ENCODE assay signal across 16 cellular contexts in genomic region chr2:164882276-164882675, GRCh38. TPM values are rescaled to one million over a fixed set of nuclear protein-coding genes. Genes with fewer than 3 reads are reported as not detected.
DNase-seq lines count a peak whose midpoint lies in the region; ATAC-seq and TF ChIP-seq lines count a peak whose summit lies in the region.
"Had no signal": no experiment of that assay in that cellular context is flagged by ENCODE, and none has a peak within 500 bp of the region (broad histone marks: within the 10 kb centered on the region; RNA-seq: fewer than 3 reads in every experiment).

No MANE protein-coding gene starts in this region.

- H3K79me2 ChIP-seq in hepatocyte, result no peaks in the 10 kb centered on the region

- H3K9me3 Mint-ChIP-seq in glutamatergic neuron (ENCODE audit: unreplicated experiment), result no peaks in the 10 kb centered on the region
- H3K9me3 Mint-ChIP-seq in natural killer cell treated with Interleukin-12 subunit alpha and Interleukin-12 subunit beta and Interleukin-15 and Interleukin-18, amount 100 ng/mL, for 72 hours, result peaks cover 2% of the 10 kb centered on the region
- H3K9me3 Mint-ChIP-seq: GM23338 had no signal

- H3K4me2 ChIP-seq in hepatocyte, result no peak overlapping the region
- H3K4me2 ChIP-seq: GM23338 had no signal

- H3K9me3 ChIP-seq in hepatocyte (ENCODE audit: low read depth), result no peaks in the 10 kb centered on the region
- H3K9me3 ChIP-seq in sigmoid colon, result no peaks in the 10 kb centered on the region

- no peak overlapping the region for H3K4me3 Mint-ChIP-seq in glutamatergic neuron (ENCODE audit: unreplicated experiment)
- no peak overlapping the region for H3K4me3 Mint-ChIP-seq in natural killer cell treated with Interleukin-12 subunit alpha and Interleukin-12 subunit beta and Interleukin-15 and Interleukin-18, amount 100 ng/mL, for 72 hours
- H3K4me3 Mint-ChIP-seq: B cell; CD4-positive, alpha-beta memory T cell; GM23338 had no signal

- H3K9me2 ChIP-seq in hepatocyte (replicated peaks; ENCODE audit: insufficient read depth), result no peaks in the 10 kb centered on the region

- H3K4me3 ChIP-seq in hepatocyte (no peak overlapping the region), sigmoid colon (no peak overlapping the region)
- H3K4me3 ChIP-seq: GM23338 had no signal

- no peaks in the 10 kb centered on the region for H3K36me3 ChIP-seq in hepatocyte (replicated peaks; ENCODE audit: insufficient read depth, low read depth)
- H3K36me3 ChIP-seq in sigmoid colon, result no peaks in the 10 kb centered on the region

- WGBS in hepatocyte (ENCODE audit: low lambda C conversion rate, missing lambda C conversion rate), result 91% methylated on average over 9 of the region's 9 CpGs
- WGBS in sigmoid colon, 2 donors, result 78 to 89% methylated on average over 9 of the region's 9 CpGs

- TF ChIP-seq POLR2A in sigmoid colon (IDR thresholded peaks at IDR 0.05), result no peak

- peak; percentile 26 for DNase-seq in EH (ENCODE audit: low read depth)
- DNase-seq in amniotic epithelial cell (ENCODE audit: low read depth), result peak; percentile 53
- DNase-seq in hepatocyte (ENCODE audit: low spot score), result no peak
- no peak for DNase-seq in sigmoid colon
- DNase-seq in glutamatergic neuron, result no peak
- no peak for DNase-seq in natural killer cell treated with Interleukin-12 subunit alpha and Interleukin-12 subunit beta and Interleukin-15 and Interleukin-18, amount 100 ng/mL, for 72 hours (ENCODE audit: low spot score)
- DNase-seq: CD4-positive, alpha-beta memory T cell; Karpas-422; NCI-H1417 treated with DMSO at 0.1 percent for 48 hours; NCI-H2029; NCI-H2171 treated with DMSO at 0.1 percent for 48 hours; NCI-H82; SHP77 treated with DMSO at 0.1 percent for 48 hours had no signal

- H3K4me1 Mint-ChIP-seq in glutamatergic neuron (ENCODE audit: low read depth, unreplicated experiment), result no peaks in the 10 kb centered on the region
- H3K4me1 Mint-ChIP-seq in natural killer cell treated with Interleukin-12 subunit alpha and Interleukin-12 subunit beta and Interleukin-15 and Interleukin-18, amount 100 ng/mL, for 72 hours (ENCODE audit: low read depth in 2 of 2), result no peaks in the 10 kb centered on the region
- H3K4me1 Mint-ChIP-seq: CD4-positive, alpha-beta memory T cell had no signal

- H3K27ac ChIP-seq in hepatocyte (peak overlapping the region; percentile 29), sigmoid colon (peak overlapping the region in 3 of 4 donors; percentile 25 to 46 (median 38))

- no peak for TF ChIP-seq EP300 in sigmoid colon (IDR thresholded peaks at IDR 0.05)

- no peaks in the 10 kb centered on the region for H3K27me3 Mint-ChIP-seq in glutamatergic neuron (ENCODE audit: unreplicated experiment)
- no peaks in the 10 kb centered on the region for H3K27me3 Mint-ChIP-seq in natural killer cell treated with Interleukin-12 subunit alpha and Interleukin-12 subunit beta and Interleukin-15 and Interleukin-18, amount 100 ng/mL, for 72 hours
- H3K27me3 Mint-ChIP-seq: B cell; CD4-positive, alpha-beta memory T cell had no signal

- ATAC-seq in HG03045 (IDR thresholded peaks at IDR 0.05; ENCODE audit: unreplicated experiment), result no peak
- ATAC-seq in natural killer cell treated with Interleukin-12 subunit alpha and Interleukin-12 subunit beta and Interleukin-15 and Interleukin-18, amount 100 ng/mL, for 72 hours, result no peak
- ATAC-seq: GM23338 had no signal

- H2AFZ ChIP-seq in hepatocyte, result no peak overlapping the region

- H3K36me3 Mint-ChIP-seq in glutamatergic neuron (ENCODE audit: unreplicated experiment), result no peaks in the 10 kb centered on the region
- no peaks in the 10 kb centered on the region for H3K36me3 Mint-ChIP-seq in natural killer cell treated with Interleukin-12 subunit alpha and Interleukin-12 subunit beta and Interleukin-15 and Interleukin-18, amount 100 ng/mL, for 72 hours
- H3K36me3 Mint-ChIP-seq: CD4-positive, alpha-beta memory T cell had no signal

- H3K27ac Mint-ChIP-seq in glutamatergic neuron (ENCODE audit: unreplicated experiment), result no peak overlapping the region
- no peak overlapping the region for H3K27ac Mint-ChIP-seq in natural killer cell treated with Interleukin-12 subunit alpha and Interleukin-12 subunit beta and Interleukin-15 and Interleukin-18, amount 100 ng/mL, for 72 hours
- H3K27ac Mint-ChIP-seq: CD4-positive, alpha-beta memory T cell; GM23338 had no signal

- H4K20me1 ChIP-seq in hepatocyte (ENCODE audit: insufficient read depth, poor library complexity, severe bottlenecking), result no peaks in the 10 kb centered on the region

- TF ChIP-seq CTCF in hepatocyte (IDR thresholded peaks at IDR 0.05; ENCODE audit: poor library complexity) (no peak), sigmoid colon (IDR thresholded peaks at IDR 0.05) (no peak), glutamatergic neuron (IDR thresholded peaks at IDR 0.05; ENCODE audit: partially characterized antibody, unreplicated experiment) (no peak)

- H3K4me1 ChIP-seq in hepatocyte (ENCODE audit: insufficient read depth), result peaks cover 2% of the 10 kb centered on the region
- peaks cover 0 to 30% (median 11%) of the 10 kb centered on the region in 4 donors for H3K4me1 ChIP-seq in sigmoid colon

- intact Hi-C loops in sigmoid colon (cut with DNase I), result no loop called here

- no peaks in the 10 kb centered on the region for H3K27me3 ChIP-seq in hepatocyte
- H3K27me3 ChIP-seq in sigmoid colon, result no peaks in the 10 kb centered on the region

RNA-seq across cellular contexts. Expression of gene COBLL1, which starts 40.7 kb away (rescaled TPM):
- total RNA-seq in hepatocyte, result 146 TPM in 2 replicates
- polyA plus RNA-seq in hepatocyte, result 87.3 and 108 TPM in 2 replicates
- 10 to 100 TPM; 17.6 to 22.4 (median 20.5) TPM for total RNA-seq in sigmoid colon
- 1 to 10 TPM; 3.9 to 9.0 (median 7.1) TPM for polyA plus RNA-seq in sigmoid colon
- total RNA-seq in glutamatergic neuron (ENCODE audit: unreplicated experiment), result 0.91 TPM
- total RNA-seq in natural killer cell treated with Interleukin-12 subunit alpha and Interleukin-12 subunit beta and Interleukin-15 and Interleukin-18, amount 100 ng/mL, for 72 hours, result 1 to 10 TPM in 1 of 2 donors, under 1 TPM in 1; 0.19 to 3.1 TPM
- total RNA-seq: CD4-positive, alpha-beta memory T cell had no signal

Comparison
In these comparisons a context has a peak if more than half of its experiments do, and no peak if none do; other contexts are left out.
1. DNase-seq: peak in EH (single experiment) and amniotic epithelial cell (single experiment); none in hepatocyte (single experiment), sigmoid colon (single experiment), glutamatergic neuron (single experiment) and natural killer cell treated with Interleukin-12 subunit alpha and Interleukin-12 subunit beta and Interleukin-15 and Interleukin-18, amount 100 ng/mL, for 72 hours (single experiment).